ENCODE assay signal across 8 cellular contexts in genomic region chr12:121806556-121807308, GRCh38. TPM values are rescaled to one million over a fixed set of nuclear protein-coding genes. Genes with fewer than 3 reads are reported as not detected.
DNase-seq lines count a peak whose midpoint lies in the region; ATAC-seq and TF ChIP-seq lines count a peak whose summit lies in the region.

No MANE protein-coding gene starts in this region.

- no peaks in the 10 kb centered on the region for H3K9me2 ChIP-seq in OCI-LY7 (ENCODE audit: insufficient read depth, low read length)

- H3K27me3 Mint-ChIP-seq in osteocyte (ENCODE audit: unreplicated experiment), result no peaks in the 10 kb centered on the region

- no peak overlapping the region for H2AFZ ChIP-seq in OCI-LY7 (ENCODE audit: low read length)

- peaks cover 25% of the 10 kb centered on the region; the same call in 1 of the 2 replicates for H3K79me2 ChIP-seq in OCI-LY7 (ENCODE audit: insufficient read depth, low read depth, low read length)

- H3K4me3 ChIP-seq in GM12865 (ENCODE audit: low read depth, low read length), result peak overlapping the region; percentile 60
- H3K4me3 ChIP-seq in OCI-LY7 (ENCODE audit: low read depth, low read length, poor library complexity, severe bottlenecking), result peak overlapping the region; percentile 75
- H3K4me3 ChIP-seq in epithelial cell of esophagus (ENCODE audit: low read length), result peak overlapping the region; percentile 64

- intact Hi-C loops in OCI-LY7 (cut with micrococcal nuclease; ENCODE audit: unreplicated experiment), result no loop called here

- no peak for TF ChIP-seq CTCF in GM12865 (IDR thresholded peaks at IDR 0.05; ENCODE audit: insufficient read depth, low read depth, low read length, missing control alignments)
- TF ChIP-seq CTCF in OCI-LY7 (conservative IDR thresholded peaks at IDR 0.05; ENCODE audit: low read length), result no peak
- TF ChIP-seq CTCF in epithelial cell of esophagus (IDR thresholded peaks at IDR 0.05; ENCODE audit: insufficient read depth, low read depth, low read length, missing control alignments), result no peak
- no peak for TF ChIP-seq CTCF in osteocyte (IDR thresholded peaks at IDR 0.05)

- peaks cover 6% of the 10 kb centered on the region; the same call in 1 of the 2 replicates for H4K20me1 ChIP-seq in OCI-LY7 (ENCODE audit: insufficient read depth, low read length)

- H3K36me3 Mint-ChIP-seq in osteocyte (ENCODE audit: unreplicated experiment), result peaks cover 18% of the 10 kb centered on the region

- H3K4me1 ChIP-seq in OCI-LY7 (ENCODE audit: insufficient read depth, low read length, poor library complexity, severe bottlenecking), result peaks cover 54% of the 10 kb centered on the region

- no peaks in the 10 kb centered on the region for H3K9me3 ChIP-seq in OCI-LY7 (ENCODE audit: low read length)

- peak overlapping the region; percentile 83 for H3K27ac Mint-ChIP-seq in osteocyte (ENCODE audit: unreplicated experiment)

- peak overlapping the region; percentile 45 for H3K27ac ChIP-seq in OCI-LY7 (ENCODE audit: low read depth, low read length, poor library complexity, severe bottlenecking)

- ATAC-seq in HG02798 (IDR thresholded peaks at IDR 0.05; ENCODE audit: poor library complexity, unreplicated experiment), result no peak

- no peak for DNase-seq in GM12865 (ENCODE audit: low read depth)
- DNase-seq in OCI-LY7 (ENCODE audit: low spot score), result no peak
- peak; percentile 40 for DNase-seq in epithelial cell of esophagus (ENCODE audit: low read depth)
- DNase-seq in osteocyte (ENCODE audit: extremely low spot score, unreplicated experiment), result no peak
- no peak for DNase-seq in NCI-H1436 treated with DMSO at 0.1 percent for 48 hours (lab: John Stamatoyannopoulos, UW)
- DNase-seq in NK-92 (lab: John Stamatoyannopoulos, UW; ENCODE audit: unreplicated experiment), result no peak
- no peak for DNase-seq in effector CD8-positive, alpha-beta T cell (lab: John Stamatoyannopoulos, UW)

- peak overlapping the region; percentile 94 for H3K4me2 ChIP-seq in OCI-LY7 (ENCODE audit: low read length)

- no peaks in the 10 kb centered on the region for H3K9me3 Mint-ChIP-seq in osteocyte (ENCODE audit: unreplicated experiment)

- CTCF ChIA-PET in OCI-LY7 (lab: Charles Lee; ENCODE audit: unreplicated experiment), result interaction anchor here (0.9 kb wide), 1 partner anchor 12 kb away, joined by 4 read pairs; no protein-coding TSS in a partner anchor

- H3K36me3 ChIP-seq in OCI-LY7 (ENCODE audit: insufficient read depth, low read length), result peaks cover 35% of the 10 kb centered on the region

- POLR2A ChIA-PET in OCI-LY7 (lab: Charles Lee), result interaction anchor here (0.5 to 1.0 kb wide), 6 partner anchors 8 to 1516 kb away, joined by 3 to 7 read pairs (median 3); no protein-coding TSS in a partner anchor

- no TSS peak for BruUV-seq in OCI-LY7 (replicated peaks; lab: Mats Ljungman, UMichigan)

- H3K4me1 Mint-ChIP-seq in osteocyte (ENCODE audit: unreplicated experiment), result peaks cover 30% of the 10 kb centered on the region

- peak overlapping the region; percentile 80 for H3K4me3 Mint-ChIP-seq in osteocyte (ENCODE audit: unreplicated experiment)

RNA-seq across cellular contexts. Expression of gene SETD1B, which starts 2.9 kb away (rescaled TPM):
- 3.3 and 4.7 TPM in 2 replicates for total RNA-seq in OCI-LY7 (2014; rRNA removed; shearing (Covaris generic))
- total RNA-seq in OCI-LY7 (2022), result 22.5 and 24.3 TPM in 2 replicates
- 21.0 and 21.8 TPM in 2 replicates for total RNA-seq in osteocyte

RNA-seq across cellular contexts. Expression of gene RHOF, which starts 13.2 kb away (rescaled TPM):
- 23.5 and 29.2 TPM in 2 replicates for total RNA-seq in OCI-LY7 (2014; rRNA removed; shearing (Covaris generic))
- 45.7 and 53.7 TPM in 2 replicates for total RNA-seq in OCI-LY7 (2022)
- 11.3 and 11.9 TPM in 2 replicates for total RNA-seq in osteocyte

RNA-seq across cellular contexts. Expression of gene HPD, which starts 51.9 kb away (rescaled TPM):
- total RNA-seq in OCI-LY7 (2014; rRNA removed; shearing (Covaris generic)), result not detected in 2 replicates
- total RNA-seq in OCI-LY7 (2022), result not detected in 2 replicates
- total RNA-seq in osteocyte, result not detected in 2 replicates
